ENCODE assay signal across 30 cellular contexts in genomic region chr7:55335151-55335550, GRCh38.
"Had no signal": no experiment of that assay in that cellular context is flagged by ENCODE, and none has a peak within 500 bp of the region (broad histone marks: within the 10 kb centered on the region; RNA-seq: fewer than 3 reads in every experiment).

No MANE protein-coding gene starts in this region.

- H3K27ac ChIP-seq: colonic mucosa, epithelial cell of prostate, foreskin keratinocyte, gastroesophageal sphincter, heart left ventricle, hepatocyte, lower lobe of right lung, neural progenitor cell, ovary, psoas muscle, testis, tibial artery, upper lobe of left lung had no signal

- H3K4me3 Mint-ChIP-seq: central memory CD8-positive, alpha-beta T cell; dendritic cell treated with granulocyte-macrophage colony-stimulating factor and Interleukin-4, amounts not matched to agents 40 ng/mL and 50 ng/mL, for 4 days; endodermal cell; naive thymus-derived CD4-positive, alpha-beta T cell; nephron; neural progenitor cell; stimulated activated effector memory CD8-positive, alpha-beta T cell treated with anti-CD3 and anti-CD28 coated beads, Interleukin-12 subunit alpha, Interleukin-12 subunit beta, amount 100 ng/mL, for 72 hours had no signal

- H3K36me3 ChIP-seq: colonic mucosa, gastroesophageal sphincter, heart left ventricle, lower lobe of right lung, neural progenitor cell, ovary, tibial artery, upper lobe of left lung had no signal

- ATAC-seq: esophagus mucosa; foreskin keratinocyte; gastroesophageal sphincter; heart left ventricle; left ventricle myocardium superior; lower lobe of right lung; naive thymus-derived CD4-positive, alpha-beta T cell; psoas muscle; stimulated activated effector memory CD8-positive, alpha-beta T cell treated with anti-CD3 and anti-CD28 coated beads, Interleukin-12 subunit alpha, Interleukin-12 subunit beta, amount 100 ng/mL, for 72 hours had no signal

- H3K4me1 Mint-ChIP-seq: central memory CD8-positive, alpha-beta T cell; endodermal cell; naive thymus-derived CD4-positive, alpha-beta T cell; nephron; neural progenitor cell; stimulated activated effector memory CD8-positive, alpha-beta T cell treated with anti-CD3 and anti-CD28 coated beads, Interleukin-12 subunit alpha, Interleukin-12 subunit beta, amount 100 ng/mL, for 72 hours had no signal

- H3K9me3 ChIP-seq: colonic mucosa, gastroesophageal sphincter, heart left ventricle, lower lobe of right lung, ovary, psoas muscle, testis, tibial artery, upper lobe of left lung had no signal

- H3K27me3 ChIP-seq: colonic mucosa, gastroesophageal sphincter, hepatocyte, neural progenitor cell, ovary, testis, upper lobe of left lung had no signal

- H3K4me2 ChIP-seq: hepatocyte, neural progenitor cell, smooth muscle cell had no signal

- H3K4me3 ChIP-seq: colonic mucosa, gastroesophageal sphincter, heart left ventricle, hepatocyte, lower lobe of right lung, neural progenitor cell, ovary, psoas muscle, smooth muscle cell, testis, tibial artery, upper lobe of left lung had no signal

- H3K36me3 Mint-ChIP-seq: naive thymus-derived CD4-positive, alpha-beta T cell; neural progenitor cell; stimulated activated effector memory CD8-positive, alpha-beta T cell treated with anti-CD3 and anti-CD28 coated beads, Interleukin-12 subunit alpha, Interleukin-12 subunit beta, amount 100 ng/mL, for 72 hours had no signal

- H3K27ac Mint-ChIP-seq: dendritic cell treated with granulocyte-macrophage colony-stimulating factor and Interleukin-4, amounts not matched to agents 40 ng/mL and 50 ng/mL, for 4 days; endodermal cell; naive thymus-derived CD4-positive, alpha-beta T cell; nephron; neural progenitor cell; stimulated activated effector memory CD8-positive, alpha-beta T cell treated with anti-CD3 and anti-CD28 coated beads, Interleukin-12 subunit alpha, Interleukin-12 subunit beta, amount 100 ng/mL, for 72 hours had no signal

- H3K4me1 ChIP-seq: colonic mucosa, foreskin keratinocyte, gastroesophageal sphincter, heart left ventricle, lower lobe of right lung, neural progenitor cell, psoas muscle, testis, tibial artery, upper lobe of left lung had no signal

- H2AFZ ChIP-seq: hepatocyte, neural progenitor cell had no signal

- H3K27me3 Mint-ChIP-seq: central memory CD8-positive, alpha-beta T cell; dendritic cell treated with granulocyte-macrophage colony-stimulating factor and Interleukin-4, amounts not matched to agents 40 ng/mL and 50 ng/mL, for 4 days had no signal

- H3K9me3 Mint-ChIP-seq: central memory CD8-positive, alpha-beta T cell; dendritic cell treated with granulocyte-macrophage colony-stimulating factor and Interleukin-4, amounts not matched to agents 40 ng/mL and 50 ng/mL, for 4 days; naive thymus-derived CD4-positive, alpha-beta T cell; nephron; stimulated activated effector memory CD8-positive, alpha-beta T cell treated with anti-CD3 and anti-CD28 coated beads, Interleukin-12 subunit alpha, Interleukin-12 subunit beta, amount 100 ng/mL, for 72 hours had no signal

- H3K9ac ChIP-seq: neural progenitor cell had no signal

- DNase-seq: colonic mucosa; effector CD8-positive, alpha-beta T cell; endodermal cell; foreskin keratinocyte; heart left ventricle; left ventricle myocardium superior; lower lobe of right lung; naive thymus-derived CD4-positive, alpha-beta T cell; nucleus accumbens; ovary; posterior cingulate gyrus; psoas muscle; right cardiac atrium; stimulated activated CD4-positive, alpha-beta T cell treated with anti-CD3 and anti-CD28 coated beads, Interleukin-2, amount 100 ng/mL, for 24 hours; stimulated activated CD4-positive, alpha-beta T cell treated with anti-CD3 and anti-CD28 coated beads, Interleukin-4, amount 100 ng/mL, for 24 hours; stimulated activated naive CD4-positive, alpha-beta T cell treated with Interleukin-2 at 50 U/mL for 16 hours; substantia nigra; testis; tibial artery; upper lobe of left lung had no signal
